ENCODE assay signal across 19 cellular contexts in genomic region chr2:120367649-120368048, GRCh38. TPM values are rescaled to one million over a fixed set of nuclear protein-coding genes. Genes with fewer than 3 reads are reported as not detected.
DNase-seq lines count a peak whose midpoint lies in the region; ATAC-seq, FAIRE-seq and TF ChIP-seq lines count a peak whose summit lies in the region.
"Had no signal": no experiment of that assay in that cellular context is flagged by ENCODE, and none has a peak within 500 bp of the region (broad histone marks: within the 10 kb centered on the region; RNA-seq: fewer than 3 reads in every experiment).

No MANE protein-coding gene starts in this region.

- H3K27ac ChIP-seq in foreskin keratinocyte, result no peak overlapping the region
- H3K27ac ChIP-seq: tibial nerve had no signal

- intact Hi-C loops in Right ventricle myocardium inferior (cut with DNase I), result loop anchor here (5.0 kb wide), 1 partner anchor 50 kb away; no protein-coding TSS in a partner anchor
- intact Hi-C loops in left ventricle myocardium superior (cut with micrococcal nuclease), result no loop called here

- no peak for FAIRE-seq in GM19239 (lab: Jason Lieb, UNC)

- no peaks in the 10 kb centered on the region for H3K4me1 ChIP-seq in foreskin keratinocyte
- H3K4me1 ChIP-seq: tibial nerve had no signal

- peak; percentile 9 for DNase-seq in Right ventricle myocardium inferior (ENCODE audit: missing footprints)
- DNase-seq in left ventricle myocardium superior, result no peak
- DNase-seq in RPMI7951 (ENCODE audit: low read depth), result peak; percentile 65
- peak in 1 of 2 donors; percentile 28 for DNase-seq in foreskin keratinocyte
- DNase-seq in GM19239 (ENCODE audit: insufficient read length, low spot score), result no peak
- no peak for DNase-seq in stimulated activated CD4-positive, alpha-beta T cell treated with anti-CD3 and anti-CD28 coated beads, Interleukin-2, amount 100 ng/mL, for 24 hours
- DNase-seq in NCI-H446 treated with DMSO at 0.1 percent for 48 hours (lab: John Stamatoyannopoulos, UW), result no peak
- DNase-seq: 8988T; activated CD4-positive, alpha-beta memory T cell treated with anti-CD3 and anti-CD28 coated beads for 36 hours; activated T-cell treated with anti-CD3 and anti-CD28 coated beads, Interleukin-2, amount 50 U/mL, for 24 hours; CD4-positive, alpha-beta T cell; NCI-H1048; NCI-H748 treated with DMSO at 0.1 percent for 48 hours had no signal

- no peak for ATAC-seq in Right ventricle myocardium inferior
- no peak for ATAC-seq in left ventricle myocardium superior
- ATAC-seq in foreskin keratinocyte, result peak; percentile 27
- ATAC-seq in GM19455 (IDR thresholded peaks at IDR 0.05; ENCODE audit: unreplicated experiment), result no peak
- ATAC-seq: Panc1; stimulated activated memory B cell treated with anti-CD40 and anti-IgM and Interleukin-4, amounts not matched to agents 10 μg/mL and 1 μg/mL and 100 μg/mL, for 72 hours had no signal

- no peak for TF ChIP-seq CTCF in foreskin keratinocyte (conservative IDR thresholded peaks at IDR 0.05)

- H3K27me3 ChIP-seq in foreskin keratinocyte, result peaks cover 4% of the 10 kb centered on the region
- H3K27me3 ChIP-seq: tibial nerve had no signal

RNA-seq across cellular contexts. Expression of gene INHBB, which starts 21.7 kb away (rescaled TPM):
- total RNA-seq in Right ventricle myocardium inferior, result 7.1 TPM
- total RNA-seq in left ventricle myocardium superior, result 2.8 TPM
- 0.24 TPM in 1 of 2 replicates, not detected in the other for total RNA-seq in RPMI7951 (2014; rRNA removed; shearing (Covaris generic))
- total RNA-seq in foreskin keratinocyte, result not detected in 2 replicates
- polyA plus RNA-seq in foreskin keratinocyte, result not detected in 2 replicates
- total RNA-seq: activated CD4-positive, alpha-beta memory T cell treated with anti-CD3 and anti-CD28 coated beads for 36 hours; CD4-positive, alpha-beta T cell; natural killer cell treated with Interleukin-12 subunit alpha and Interleukin-12 subunit beta and Interleukin-15 and Interleukin-18, amount 100 ng/mL, for 72 hours; progenitor cell of endocrine pancreas had no signal

Comparison
In these comparisons a context has a peak if more than half of its experiments do, and no peak if none do; other contexts are left out.
1. DNase-seq: peak in Right ventricle myocardium inferior (single experiment) and RPMI7951 (single experiment); none in left ventricle myocardium superior (single experiment), GM19239 (single experiment), stimulated activated CD4-positive, alpha-beta T cell treated with anti-CD3 and anti-CD28 coated beads, Interleukin-2, amount 100 ng/mL, for 24 hours (0 of 2) and NCI-H446 treated with DMSO at 0.1 percent for 48 hours (single experiment).